In the genomic region with DNA sequence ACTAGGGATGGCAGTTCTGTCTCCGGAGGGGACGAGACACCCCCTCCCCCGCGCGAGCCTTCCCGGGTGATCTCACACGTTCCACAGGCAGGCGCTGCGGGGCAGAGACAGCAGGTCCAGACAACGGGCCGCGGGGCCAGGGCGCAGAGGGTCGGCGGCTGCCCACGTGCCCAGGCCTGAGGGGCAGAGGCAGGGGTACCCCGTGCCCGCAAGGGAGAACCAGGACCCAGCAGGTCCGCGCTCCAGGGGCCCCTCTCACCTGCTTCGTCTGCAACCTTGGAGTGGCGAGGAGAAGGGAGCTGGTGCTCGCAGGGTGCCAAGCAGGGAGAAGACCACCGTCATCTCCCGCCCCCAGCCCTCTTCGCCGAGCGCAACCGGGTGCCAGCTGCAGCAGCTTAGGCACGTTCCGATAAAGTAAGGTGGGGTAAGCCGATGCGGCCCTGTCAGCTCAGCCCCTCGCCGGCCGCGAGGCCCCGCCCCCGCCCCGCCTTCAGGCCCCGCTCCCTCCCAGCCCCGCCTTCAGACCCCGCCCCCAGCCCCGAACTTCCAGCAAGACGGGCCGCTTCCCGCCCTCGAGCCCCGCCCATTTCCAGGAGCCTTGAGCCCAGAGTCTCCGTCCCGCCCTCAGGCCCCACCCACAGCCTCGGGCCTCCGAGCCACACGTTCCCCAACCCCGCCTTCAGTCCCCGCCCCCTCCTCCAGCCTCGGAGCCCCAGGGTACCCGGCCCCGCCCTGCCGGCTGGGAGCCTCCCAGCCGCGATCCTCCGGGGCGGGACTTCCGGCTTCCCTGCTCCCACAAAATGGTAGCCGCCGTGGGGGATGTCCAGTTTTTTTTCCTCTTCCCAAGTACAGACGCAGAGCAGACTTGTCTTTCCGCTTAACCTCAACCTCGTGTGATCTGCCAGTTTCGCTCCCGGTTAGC, we compare ENCODE assay signal across 1 cellular context.
TF ChIP-seq lines count a peak whose summit lies in the region.

A gene with protein sequence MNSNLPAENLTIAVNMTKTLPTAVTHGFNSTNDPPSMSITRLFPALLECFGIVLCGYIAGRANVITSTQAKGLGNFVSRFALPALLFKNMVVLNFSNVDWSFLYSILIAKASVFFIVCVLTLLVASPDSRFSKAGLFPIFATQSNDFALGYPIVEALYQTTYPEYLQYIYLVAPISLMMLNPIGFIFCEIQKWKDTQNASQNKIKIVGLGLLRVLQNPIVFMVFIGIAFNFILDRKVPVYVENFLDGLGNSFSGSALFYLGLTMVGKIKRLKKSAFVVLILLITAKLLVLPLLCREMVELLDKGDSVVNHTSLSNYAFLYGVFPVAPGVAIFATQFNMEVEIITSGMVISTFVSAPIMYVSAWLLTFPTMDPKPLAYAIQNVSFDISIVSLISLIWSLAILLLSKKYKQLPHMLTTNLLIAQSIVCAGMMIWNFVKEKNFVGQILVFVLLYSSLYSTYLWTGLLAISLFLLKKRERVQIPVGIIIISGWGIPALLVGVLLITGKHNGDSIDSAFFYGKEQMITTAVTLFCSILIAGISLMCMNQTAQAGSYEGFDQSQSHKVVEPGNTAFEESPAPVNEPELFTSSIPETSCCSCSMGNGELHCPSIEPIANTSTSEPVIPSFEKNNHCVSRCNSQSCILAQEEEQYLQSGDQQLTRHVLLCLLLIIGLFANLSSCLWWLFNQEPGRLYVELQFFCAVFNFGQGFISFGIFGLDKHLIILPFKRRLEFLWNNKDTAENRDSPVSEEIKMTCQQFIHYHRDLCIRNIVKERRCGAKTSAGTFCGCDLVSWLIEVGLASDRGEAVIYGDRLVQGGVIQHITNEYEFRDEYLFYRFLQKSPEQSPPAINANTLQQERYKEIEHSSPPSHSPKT (minus strand): TSS at position 416 of the 922 bp plus-strand sequence. CDS start 5,073 bp downstream, outside the sequence.

TF ChIP-seq in HepG2, 621 proteins besides CTCF, POLR2A, EP300 and RAD21 (continued from another document and continues in another):
- TF ChIP-seq, protein P1, sequence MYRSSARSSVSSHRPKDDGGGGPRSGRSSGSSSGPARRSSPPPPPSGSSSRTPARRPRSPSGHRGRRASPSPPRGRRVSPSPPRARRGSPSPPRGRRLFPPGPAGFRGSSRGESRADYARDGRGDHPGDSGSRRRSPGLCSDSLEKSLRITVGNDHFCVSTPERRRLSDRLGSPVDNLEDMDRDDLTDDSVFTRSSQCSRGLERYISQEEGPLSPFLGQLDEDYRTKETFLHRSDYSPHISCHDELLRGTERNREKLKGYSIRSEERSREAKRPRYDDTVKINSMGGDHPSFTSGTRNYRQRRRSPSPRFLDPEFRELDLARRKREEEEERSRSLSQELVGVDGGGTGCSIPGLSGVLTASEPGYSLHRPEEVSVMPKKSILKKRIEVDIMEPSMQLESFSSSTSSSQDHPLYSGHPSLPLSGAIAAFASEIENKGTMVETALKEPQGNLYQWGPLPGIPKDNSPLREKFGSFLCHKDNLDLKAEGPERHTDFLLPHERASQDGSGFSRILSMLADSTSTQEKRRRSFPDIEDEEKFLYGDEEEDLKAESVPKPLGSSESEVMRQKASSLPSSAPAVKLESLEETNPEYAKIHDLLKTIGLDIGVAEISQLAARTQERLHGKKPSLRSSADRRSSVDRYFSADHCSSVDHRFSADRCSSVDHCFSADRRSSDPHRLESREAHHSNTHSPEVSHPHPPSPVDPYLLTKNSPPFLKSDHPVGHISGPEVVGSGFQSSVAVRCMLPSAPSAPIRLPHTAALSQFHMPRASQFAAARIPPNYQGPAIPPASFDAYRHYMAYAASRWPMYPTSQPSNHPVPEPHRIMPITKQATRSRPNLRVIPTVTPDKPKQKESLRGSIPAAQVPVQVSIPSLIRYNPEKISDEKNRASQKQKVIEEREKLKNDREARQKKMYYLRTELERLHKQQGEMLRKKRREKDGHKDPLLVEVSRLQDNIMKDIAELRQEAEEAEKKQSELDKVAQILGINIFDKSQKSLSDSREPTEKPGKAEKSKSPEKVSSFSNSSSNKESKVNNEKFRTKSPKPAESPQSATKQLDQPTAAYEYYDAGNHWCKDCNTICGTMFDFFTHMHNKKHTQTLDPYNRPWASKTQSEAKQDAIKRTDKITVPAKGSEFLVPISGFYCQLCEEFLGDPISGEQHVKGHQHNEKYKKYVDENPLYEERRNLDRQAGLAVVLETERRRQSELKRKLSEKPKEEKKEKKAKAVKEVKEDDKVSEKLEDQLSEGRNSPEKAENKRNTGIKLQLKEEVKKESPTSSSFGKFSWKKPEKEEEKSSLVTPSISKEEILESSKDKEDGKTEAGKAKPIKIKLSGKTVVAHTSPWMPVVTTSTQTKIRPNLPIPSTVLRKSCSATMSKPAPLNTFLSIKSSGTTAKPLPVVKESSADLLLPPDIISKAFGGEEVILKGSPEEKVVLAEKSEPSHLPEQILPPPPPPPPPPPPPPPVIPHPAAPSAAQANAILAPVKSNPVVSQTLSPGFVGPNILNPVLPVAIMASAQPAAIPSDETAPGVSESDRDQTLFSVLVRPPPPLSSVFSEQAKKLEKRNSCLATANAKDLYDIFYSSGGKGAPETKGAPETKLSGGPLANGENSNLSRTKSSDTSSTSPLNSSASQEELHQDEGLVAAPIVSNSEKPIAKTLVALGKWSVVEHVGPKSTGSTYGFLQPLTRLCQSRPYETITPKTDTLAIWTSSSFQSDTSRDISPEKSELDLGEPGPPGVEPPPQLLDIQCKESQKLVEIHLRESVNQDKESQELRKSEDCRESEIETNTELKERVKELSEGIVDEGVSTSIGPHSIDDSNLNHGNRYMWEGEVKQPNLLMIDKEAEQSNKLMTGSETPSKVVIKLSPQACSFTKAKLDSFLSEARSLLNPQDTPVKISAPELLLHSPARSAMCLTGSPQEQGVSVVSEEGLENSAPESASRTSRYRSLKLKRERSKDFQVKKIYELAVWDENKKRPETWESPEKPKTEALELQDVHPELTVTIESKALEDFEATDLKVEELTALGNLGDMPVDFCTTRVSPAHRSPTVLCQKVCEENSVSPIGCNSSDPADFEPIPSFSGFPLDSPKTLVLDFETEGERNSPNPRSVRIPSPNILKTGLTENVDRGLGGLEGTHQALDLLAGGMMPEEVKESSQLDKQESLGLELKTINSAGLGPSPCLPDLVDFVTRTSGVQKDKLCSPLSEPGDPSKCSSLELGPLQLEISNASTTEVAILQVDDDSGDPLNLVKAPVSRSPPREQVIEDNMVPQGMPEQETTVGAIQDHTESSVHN (CRISPR knock-in tag; IDR thresholded peaks at IDR 0.05): no peak
- no peak for TF ChIP-seq NONO (IDR thresholded peaks at IDR 0.05)
- 0 out of 2 replicates have a peak, but pooled peaks have one; percentile 34 for TF ChIP-seq NONO (CRISPR knock-in tag; conservative IDR thresholded peaks at IDR 0.05)
- no peak for TF ChIP-seq HNF4G (IDR thresholded peaks at IDR 0.05; ENCODE audit: borderline replicate concordance, low read depth, low read length)
- TF ChIP-seq HNF4G (CRISPR knock-in tag; IDR thresholded peaks at IDR 0.05; ENCODE audit: borderline replicate concordance, low read depth): no peak
- no peak; the same call in none of the 2 replicates for TF ChIP-seq KMT2A (CRISPR knock-in tag; IDR thresholded peaks at IDR 0.05)
- no peak for TF ChIP-seq ZNF382 (CRISPR knock-in tag; IDR thresholded peaks at IDR 0.05; ENCODE audit: borderline replicate concordance)
- TF ChIP-seq ZSCAN29 (CRISPR knock-in tag; conservative IDR thresholded peaks at IDR 0.05): no peak
- TF ChIP-seq MBNL3 (CRISPR knock-in tag; conservative IDR thresholded peaks at IDR 0.05): peak; percentile 96
- TF ChIP-seq HNRNPLL (IDR thresholded peaks at IDR 0.05; ENCODE audit: low read depth, low read length, poor library complexity, severe bottlenecking): no peak
- TF ChIP-seq, protein P2, sequence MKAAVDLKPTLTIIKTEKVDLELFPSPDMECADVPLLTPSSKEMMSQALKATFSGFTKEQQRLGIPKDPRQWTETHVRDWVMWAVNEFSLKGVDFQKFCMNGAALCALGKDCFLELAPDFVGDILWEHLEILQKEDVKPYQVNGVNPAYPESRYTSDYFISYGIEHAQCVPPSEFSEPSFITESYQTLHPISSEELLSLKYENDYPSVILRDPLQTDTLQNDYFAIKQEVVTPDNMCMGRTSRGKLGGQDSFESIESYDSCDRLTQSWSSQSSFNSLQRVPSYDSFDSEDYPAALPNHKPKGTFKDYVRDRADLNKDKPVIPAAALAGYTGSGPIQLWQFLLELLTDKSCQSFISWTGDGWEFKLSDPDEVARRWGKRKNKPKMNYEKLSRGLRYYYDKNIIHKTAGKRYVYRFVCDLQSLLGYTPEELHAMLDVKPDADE (CRISPR knock-in tag; IDR thresholded peaks at IDR 0.05): no peak
- TF ChIP-seq, protein P3, sequence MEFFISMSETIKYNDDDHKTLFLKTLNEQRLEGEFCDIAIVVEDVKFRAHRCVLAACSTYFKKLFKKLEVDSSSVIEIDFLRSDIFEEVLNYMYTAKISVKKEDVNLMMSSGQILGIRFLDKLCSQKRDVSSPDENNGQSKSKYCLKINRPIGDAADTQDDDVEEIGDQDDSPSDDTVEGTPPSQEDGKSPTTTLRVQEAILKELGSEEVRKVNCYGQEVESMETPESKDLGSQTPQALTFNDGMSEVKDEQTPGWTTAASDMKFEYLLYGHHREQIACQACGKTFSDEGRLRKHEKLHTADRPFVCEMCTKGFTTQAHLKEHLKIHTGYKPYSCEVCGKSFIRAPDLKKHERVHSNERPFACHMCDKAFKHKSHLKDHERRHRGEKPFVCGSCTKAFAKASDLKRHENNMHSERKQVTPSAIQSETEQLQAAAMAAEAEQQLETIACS (CRISPR knock-in tag; IDR thresholded peaks at IDR 0.05): no peak
- TF ChIP-seq GATAD1 (CRISPR knock-in tag; IDR thresholded peaks at IDR 0.05): peak; percentile 29; the same call in 1 of the 2 replicates
- TF ChIP-seq, protein P4, sequence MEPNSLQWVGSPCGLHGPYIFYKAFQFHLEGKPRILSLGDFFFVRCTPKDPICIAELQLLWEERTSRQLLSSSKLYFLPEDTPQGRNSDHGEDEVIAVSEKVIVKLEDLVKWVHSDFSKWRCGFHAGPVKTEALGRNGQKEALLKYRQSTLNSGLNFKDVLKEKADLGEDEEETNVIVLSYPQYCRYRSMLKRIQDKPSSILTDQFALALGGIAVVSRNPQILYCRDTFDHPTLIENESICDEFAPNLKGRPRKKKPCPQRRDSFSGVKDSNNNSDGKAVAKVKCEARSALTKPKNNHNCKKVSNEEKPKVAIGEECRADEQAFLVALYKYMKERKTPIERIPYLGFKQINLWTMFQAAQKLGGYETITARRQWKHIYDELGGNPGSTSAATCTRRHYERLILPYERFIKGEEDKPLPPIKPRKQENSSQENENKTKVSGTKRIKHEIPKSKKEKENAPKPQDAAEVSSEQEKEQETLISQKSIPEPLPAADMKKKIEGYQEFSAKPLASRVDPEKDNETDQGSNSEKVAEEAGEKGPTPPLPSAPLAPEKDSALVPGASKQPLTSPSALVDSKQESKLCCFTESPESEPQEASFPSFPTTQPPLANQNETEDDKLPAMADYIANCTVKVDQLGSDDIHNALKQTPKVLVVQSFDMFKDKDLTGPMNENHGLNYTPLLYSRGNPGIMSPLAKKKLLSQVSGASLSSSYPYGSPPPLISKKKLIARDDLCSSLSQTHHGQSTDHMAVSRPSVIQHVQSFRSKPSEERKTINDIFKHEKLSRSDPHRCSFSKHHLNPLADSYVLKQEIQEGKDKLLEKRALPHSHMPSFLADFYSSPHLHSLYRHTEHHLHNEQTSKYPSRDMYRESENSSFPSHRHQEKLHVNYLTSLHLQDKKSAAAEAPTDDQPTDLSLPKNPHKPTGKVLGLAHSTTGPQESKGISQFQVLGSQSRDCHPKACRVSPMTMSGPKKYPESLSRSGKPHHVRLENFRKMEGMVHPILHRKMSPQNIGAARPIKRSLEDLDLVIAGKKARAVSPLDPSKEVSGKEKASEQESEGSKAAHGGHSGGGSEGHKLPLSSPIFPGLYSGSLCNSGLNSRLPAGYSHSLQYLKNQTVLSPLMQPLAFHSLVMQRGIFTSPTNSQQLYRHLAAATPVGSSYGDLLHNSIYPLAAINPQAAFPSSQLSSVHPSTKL (CRISPR knock-in tag; IDR thresholded peaks at IDR 0.05): peak; percentile 43; the same call in 1 of the 2 replicates
- TF ChIP-seq, protein P5, sequence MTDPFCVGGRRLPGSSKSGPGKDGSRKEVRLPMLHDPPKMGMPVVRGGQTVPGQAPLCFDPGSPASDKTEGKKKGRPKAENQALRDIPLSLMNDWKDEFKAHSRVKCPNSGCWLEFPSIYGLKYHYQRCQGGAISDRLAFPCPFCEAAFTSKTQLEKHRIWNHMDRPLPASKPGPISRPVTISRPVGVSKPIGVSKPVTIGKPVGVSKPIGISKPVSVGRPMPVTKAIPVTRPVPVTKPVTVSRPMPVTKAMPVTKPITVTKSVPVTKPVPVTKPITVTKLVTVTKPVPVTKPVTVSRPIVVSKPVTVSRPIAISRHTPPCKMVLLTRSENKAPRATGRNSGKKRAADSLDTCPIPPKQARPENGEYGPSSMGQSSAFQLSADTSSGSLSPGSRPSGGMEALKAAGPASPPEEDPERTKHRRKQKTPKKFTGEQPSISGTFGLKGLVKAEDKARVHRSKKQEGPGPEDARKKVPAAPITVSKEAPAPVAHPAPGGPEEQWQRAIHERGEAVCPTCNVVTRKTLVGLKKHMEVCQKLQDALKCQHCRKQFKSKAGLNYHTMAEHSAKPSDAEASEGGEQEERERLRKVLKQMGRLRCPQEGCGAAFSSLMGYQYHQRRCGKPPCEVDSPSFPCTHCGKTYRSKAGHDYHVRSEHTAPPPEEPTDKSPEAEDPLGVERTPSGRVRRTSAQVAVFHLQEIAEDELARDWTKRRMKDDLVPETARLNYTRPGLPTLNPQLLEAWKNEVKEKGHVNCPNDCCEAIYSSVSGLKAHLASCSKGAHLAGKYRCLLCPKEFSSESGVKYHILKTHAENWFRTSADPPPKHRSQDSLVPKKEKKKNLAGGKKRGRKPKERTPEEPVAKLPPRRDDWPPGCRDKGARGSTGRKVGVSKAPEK (CRISPR knock-in tag; IDR thresholded peaks at IDR 0.05; ENCODE audit: borderline replicate concordance): peak; percentile 17; the same call in 1 of the 2 replicates
- 0 out of 2 replicates have a peak, but pooled peaks have one; percentile 19 for TF ChIP-seq TGIF2 (CRISPR knock-in tag; IDR thresholded peaks at IDR 0.05)
- TF ChIP-seq ESRRA (CRISPR knock-in tag; IDR thresholded peaks at IDR 0.05; ENCODE audit: low read depth): no peak
- TF ChIP-seq GABPA (IDR thresholded peaks at IDR 0.05; ENCODE audit: low read depth, low read length): peak; percentile 77
- TF ChIP-seq GABPA (CRISPR knock-in tag; IDR thresholded peaks at IDR 0.05; ENCODE audit: low read depth): peak; percentile 94
